Comparison of ENCODE assay signal across 1 cellular context in the genomic region with DNA sequence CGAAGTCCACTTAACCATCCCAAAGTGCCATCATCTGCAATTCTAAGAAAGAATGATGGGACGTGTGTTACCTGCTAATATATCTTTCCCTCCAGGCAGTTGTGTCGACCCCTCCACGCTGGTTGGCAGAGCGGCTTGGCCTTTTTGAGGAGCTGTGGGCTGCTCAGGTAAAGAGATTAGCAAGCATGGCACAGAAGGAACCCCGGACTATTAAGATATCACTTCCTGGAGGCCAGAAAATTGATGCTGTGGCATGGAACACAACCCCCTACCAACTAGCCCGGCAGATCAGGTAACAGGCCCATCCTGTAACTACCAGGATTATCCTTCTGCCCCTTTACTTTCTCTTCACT.
A peak's percentile ranks its signal among the peaks of the same experiment; 100 is the strongest.
TF ChIP-seq lines count a peak whose summit lies in the region.

No MANE protein-coding gene starts in this region.

TF ChIP-seq in HepG2, 621 proteins besides CTCF, POLR2A, EP300 and RAD21:
- TF ChIP-seq HOXA5 (CRISPR knock-in tag; IDR thresholded peaks at IDR 0.05), result 0 out of 2 replicates have a peak, but pooled peaks have one; percentile 3
- TF ChIP-seq, protein P1, sequence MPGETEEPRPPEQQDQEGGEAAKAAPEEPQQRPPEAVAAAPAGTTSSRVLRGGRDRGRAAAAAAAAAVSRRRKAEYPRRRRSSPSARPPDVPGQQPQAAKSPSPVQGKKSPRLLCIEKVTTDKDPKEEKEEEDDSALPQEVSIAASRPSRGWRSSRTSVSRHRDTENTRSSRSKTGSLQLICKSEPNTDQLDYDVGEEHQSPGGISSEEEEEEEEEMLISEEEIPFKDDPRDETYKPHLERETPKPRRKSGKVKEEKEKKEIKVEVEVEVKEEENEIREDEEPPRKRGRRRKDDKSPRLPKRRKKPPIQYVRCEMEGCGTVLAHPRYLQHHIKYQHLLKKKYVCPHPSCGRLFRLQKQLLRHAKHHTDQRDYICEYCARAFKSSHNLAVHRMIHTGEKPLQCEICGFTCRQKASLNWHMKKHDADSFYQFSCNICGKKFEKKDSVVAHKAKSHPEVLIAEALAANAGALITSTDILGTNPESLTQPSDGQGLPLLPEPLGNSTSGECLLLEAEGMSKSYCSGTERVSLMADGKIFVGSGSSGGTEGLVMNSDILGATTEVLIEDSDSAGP (CRISPR knock-in tag; IDR thresholded peaks at IDR 0.05; ENCODE audit: borderline replicate concordance), result no peak
